In the genomic region with DNA sequence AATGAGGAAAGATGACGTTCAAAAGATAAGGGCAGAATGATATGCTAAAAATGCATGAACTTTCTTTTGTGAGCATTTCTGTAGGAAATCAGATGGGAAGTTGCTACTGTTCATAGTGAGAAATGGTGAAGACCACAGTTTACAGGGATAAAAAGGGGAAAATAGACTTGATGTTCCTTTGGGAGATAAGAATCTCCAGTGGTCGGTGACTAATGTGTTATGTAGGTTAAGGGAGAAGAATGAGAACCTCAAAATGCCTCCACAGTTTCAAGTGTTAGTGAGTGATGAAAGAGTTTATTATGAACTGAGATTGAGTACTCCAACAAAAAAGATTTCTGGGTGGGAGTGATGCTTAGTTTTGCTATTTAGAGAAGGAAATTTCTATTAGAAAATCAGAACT, we compare ENCODE assay signal across 20 cellular contexts.
"Had no signal": no experiment of that assay in that cellular context is flagged by ENCODE, and none has a peak within 500 bp of the region (broad histone marks: within the 10 kb centered on the region; RNA-seq: fewer than 3 reads in every experiment).

No MANE protein-coding gene starts in this region.

- H3K27me3 ChIP-seq: upper lobe of left lung had no signal

- H3K4me1 ChIP-seq: left ventricle myocardium inferior, psoas muscle, upper lobe of left lung had no signal

- H3K27me3 Mint-ChIP-seq: activated naive CD8-positive, alpha-beta T cell treated with anti-CD3 and anti-CD28 coated beads, Interleukin-2, amount 50 U/mL, for 24 hours; activated T-helper 17 cell treated with anti-CD3 and anti-CD28 coated beads, Interleukin-2, amount 50 U/mL, for 72 hours; stimulated activated naive CD8-positive, alpha-beta T cell treated with anti-CD3 and anti-CD28 coated beads, Interleukin-15, amount 100 ng/mL, for 72 hours had no signal

- H3K36me3 Mint-ChIP-seq: memory B cell had no signal

- H3K36me3 ChIP-seq: left ventricle myocardium inferior, upper lobe of left lung had no signal

- DNase-seq: activated CD4-positive, alpha-beta T cell treated with anti-CD3 and anti-CD28 coated beads, Interleukin-2, amount 50 U/mL, for 48 hours; activated naive CD4-positive, alpha-beta T cell treated with anti-CD3 and anti-CD28 coated beads for 36 hours; activated naive CD8-positive, alpha-beta T cell treated with anti-CD3 and anti-CD28 coated beads, Interleukin-2, amount 50 U/mL, for 24 hours; caudate nucleus; hippocampal formation; kidney; left ventricle myocardium inferior; psoas muscle; stimulated activated CD4-positive, alpha-beta T cell treated with anti-CD3 and anti-CD28 coated beads, Interleukin-1b, Interleukin-23, amount 100 ng/mL, for 48 hours; stimulated activated naive CD8-positive, alpha-beta T cell treated with anti-CD3 and anti-CD28 coated beads, Interleukin-15, amount 100 ng/mL, for 72 hours; T-helper 1 cell; T1000 had no signal

- H3K27ac Mint-ChIP-seq: activated naive CD4-positive, alpha-beta T cell treated with anti-CD3 and anti-CD28 coated beads for 36 hours; activated naive CD8-positive, alpha-beta T cell treated with anti-CD3 and anti-CD28 coated beads, Interleukin-2, amount 50 U/mL, for 24 hours; activated T-helper 17 cell treated with anti-CD3 and anti-CD28 coated beads, Interleukin-2, amount 50 U/mL, for 72 hours; memory B cell; nephron; stimulated activated naive CD8-positive, alpha-beta T cell treated with anti-CD3 and anti-CD28 coated beads, Interleukin-15, amount 100 ng/mL, for 72 hours had no signal

- ATAC-seq: activated naive CD8-positive, alpha-beta T cell treated with anti-CD3 and anti-CD28 coated beads, Interleukin-2, amount 50 U/mL, for 24 hours; activated T-helper 17 cell treated with anti-CD3 and anti-CD28 coated beads, Interleukin-2, amount 50 U/mL, for 72 hours; esophagus mucosa; psoas muscle; sciatic nerve; stimulated activated naive CD8-positive, alpha-beta T cell treated with anti-CD3 and anti-CD28 coated beads, Interleukin-15, amount 100 ng/mL, for 72 hours had no signal

- H3K9me3 Mint-ChIP-seq: nephron had no signal

- H3K4me3 Mint-ChIP-seq: activated naive CD4-positive, alpha-beta T cell treated with anti-CD3 and anti-CD28 coated beads for 36 hours; activated naive CD8-positive, alpha-beta T cell treated with anti-CD3 and anti-CD28 coated beads, Interleukin-2, amount 50 U/mL, for 24 hours; activated T-helper 17 cell treated with anti-CD3 and anti-CD28 coated beads, Interleukin-2, amount 50 U/mL, for 72 hours; memory B cell; nephron; stimulated activated naive CD8-positive, alpha-beta T cell treated with anti-CD3 and anti-CD28 coated beads, Interleukin-15, amount 100 ng/mL, for 72 hours had no signal

- H3K27ac ChIP-seq: coronary artery, left ventricle myocardium inferior, psoas muscle, upper lobe of left lung, VCaP had no signal

- H3K4me1 Mint-ChIP-seq: activated naive CD8-positive, alpha-beta T cell treated with anti-CD3 and anti-CD28 coated beads, Interleukin-2, amount 50 U/mL, for 24 hours; activated T-helper 17 cell treated with anti-CD3 and anti-CD28 coated beads, Interleukin-2, amount 50 U/mL, for 72 hours; memory B cell; nephron; stimulated activated naive CD8-positive, alpha-beta T cell treated with anti-CD3 and anti-CD28 coated beads, Interleukin-15, amount 100 ng/mL, for 72 hours had no signal

- H3K4me3 ChIP-seq: coronary artery, left ventricle myocardium inferior, psoas muscle, upper lobe of left lung had no signal

- H3K9me3 ChIP-seq: psoas muscle, upper lobe of left lung had no signal
